ENCODE assay signal across 1 cellular context in the genomic region with DNA sequence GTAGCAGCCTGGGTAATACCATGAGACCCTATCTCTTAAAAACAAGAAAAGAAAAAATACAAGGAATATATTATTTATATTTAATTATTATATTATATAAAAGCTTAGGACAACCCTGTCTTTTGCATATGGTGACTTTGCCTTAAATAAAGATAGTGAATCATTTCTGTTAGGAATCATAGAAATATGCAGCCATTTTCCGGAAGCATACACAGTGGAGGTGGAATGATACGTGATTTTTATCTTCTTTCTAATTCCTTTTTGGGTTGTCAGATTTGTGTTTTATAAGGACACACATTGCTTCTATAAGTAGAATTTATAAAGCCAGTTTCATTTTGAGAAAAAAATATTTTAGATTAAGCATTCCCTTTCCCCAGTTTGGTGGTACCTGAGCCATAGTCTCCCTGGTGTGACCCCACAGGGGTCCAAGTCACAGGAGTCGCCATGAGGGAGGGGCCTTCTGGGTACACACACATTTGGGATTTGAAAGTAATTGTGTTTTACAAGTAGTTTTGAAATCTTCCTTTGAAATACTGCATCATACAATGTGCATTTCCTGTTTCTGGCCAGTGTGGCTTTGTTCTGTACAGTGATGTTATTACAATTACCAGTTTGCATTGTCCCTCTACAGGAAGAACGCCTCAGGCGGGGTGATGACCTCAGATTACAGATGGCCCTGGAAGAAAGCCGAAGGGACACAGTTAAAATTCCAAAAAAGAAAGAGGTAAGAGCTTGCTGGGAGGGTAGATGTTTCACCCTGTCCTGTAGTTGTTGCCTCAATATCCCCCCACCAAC.
TF ChIP-seq lines count a peak whose summit lies in the region.

No MANE protein-coding gene starts in this region.

TF ChIP-seq in IMR-90, 13 proteins besides CTCF, POLR2A, EP300 and RAD21 (continued from another document):
- TF ChIP-seq MAZ (IDR thresholded peaks at IDR 0.05; ENCODE audit: borderline replicate concordance, low read depth, low read length), result no peak
- TF ChIP-seq FOS (IDR thresholded peaks at IDR 0.05; ENCODE audit: low read depth, low read length), result no peak
- TF ChIP-seq BHLHE40 (IDR thresholded peaks at IDR 0.05; ENCODE audit: low read depth, low read length), result no peak
- TF ChIP-seq CHD1 (IDR thresholded peaks at IDR 0.05; ENCODE audit: low read depth, low read length), result no peak
- no peak for TF ChIP-seq MXI1 (IDR thresholded peaks at IDR 0.05; ENCODE audit: borderline replicate concordance, low read depth, low read length)
- TF ChIP-seq MAFK (IDR thresholded peaks at IDR 0.05; ENCODE audit: low read depth, low read length), result no peak
- no peak for TF ChIP-seq USF2 (IDR thresholded peaks at IDR 0.05; ENCODE audit: low read depth, low read length)
